Comparison of ENCODE assay signal across 24 cellular contexts in the genomic region with DNA sequence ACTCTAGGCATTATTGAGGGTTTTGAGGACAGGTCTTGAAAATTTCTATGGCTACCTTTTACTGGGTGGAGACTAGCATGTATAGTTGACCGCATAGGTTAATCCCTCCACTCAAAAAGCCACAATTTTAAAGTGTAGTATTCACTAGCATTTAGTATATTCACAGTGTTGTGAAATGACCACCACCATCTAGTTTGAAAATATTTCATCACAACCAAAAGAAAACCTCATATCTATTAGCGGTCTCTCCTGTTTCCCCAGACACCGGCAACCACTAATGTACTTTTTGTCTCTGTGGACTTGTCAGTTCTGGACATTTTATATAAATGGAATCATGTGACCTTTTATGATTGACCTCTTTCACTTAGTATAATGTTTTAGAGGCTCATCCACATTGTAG.
"Had no signal": no experiment of that assay in that cellular context is flagged by ENCODE, and none has a peak within 500 bp of the region (broad histone marks: within the 10 kb centered on the region; RNA-seq: fewer than 3 reads in every experiment).

No MANE protein-coding gene starts in this region.

- H3K9me3 ChIP-seq: esophagus squamous epithelium, mucosa of descending colon, suprapubic skin had no signal

- H3K4me3 Mint-ChIP-seq: activated naive CD8-positive, alpha-beta T cell treated with anti-CD3 and anti-CD28 coated beads, Interleukin-2, amount 10 ng/mL, durations not matched to agents 7 days and 5 days; activated T-cell treated with anti-CD3 and anti-CD28 coated beads, Interleukin-2, amount 50 U/mL, for 72 hours; memory B cell; T-cell had no signal

- H3K27ac ChIP-seq: esophagus squamous epithelium, suprapubic skin had no signal

- H3K27me3 ChIP-seq: esophagus squamous epithelium, suprapubic skin had no signal

- H3K27ac Mint-ChIP-seq: activated naive CD8-positive, alpha-beta T cell treated with anti-CD3 and anti-CD28 coated beads, Interleukin-2, amount 10 ng/mL, durations not matched to agents 7 days and 5 days; activated T-cell treated with anti-CD3 and anti-CD28 coated beads, Interleukin-2, amount 50 U/mL, for 72 hours; memory B cell; progenitor cell of endocrine pancreas had no signal

- H3K36me3 ChIP-seq: suprapubic skin had no signal

- H3K4me1 ChIP-seq: esophagus squamous epithelium, suprapubic skin had no signal

- DNase-seq: activated CD4-positive, alpha-beta T cell treated with anti-CD3 and anti-CD28 coated beads for 1 hour; activated CD4-positive, alpha-beta T cell treated with anti-CD3 and anti-CD28 coated beads, Interleukin-2, amount 50 U/mL, for 48 hours; activated CD8-positive, alpha-beta memory T cell treated with anti-CD3 and anti-CD28 coated beads, Interleukin-2, amount 50 U/mL, for 4 hours; activated naive CD8-positive, alpha-beta T cell treated with anti-CD3 and anti-CD28 coated beads, Interleukin-2, amount 10 ng/mL, durations not matched to agents 7 days and 5 days; activated T-cell treated with anti-CD3 and anti-CD28 coated beads, Interleukin-2, amount 50 U/mL, for 72 hours; aorta; cortex of kidney; effector CD4-positive, alpha-beta T cell; esophagus squamous epithelium; hippocampal formation; left ventricle myocardium superior; mucosa of descending colon; naive thymus-derived CD8-positive, alpha-beta T cell; nucleus accumbens; right cardiac atrium; stimulated activated CD4-positive, alpha-beta T cell treated with anti-CD3 and anti-CD28 coated beads, Interleukin-15, amount 100 ng/mL, for 24 hours; stimulated activated CD4-positive, alpha-beta T cell treated with anti-CD3 and anti-CD28 coated beads, Interleukin-4, amount 100 ng/mL, for 1 hour; stimulated activated naive CD8-positive, alpha-beta T cell treated with anti-CD3 and anti-CD28 coated beads, Interleukin-15, Interleukin-2, amounts not matched to agents 100 U/mL and 50 U/mL, for 24 hours; T-cell; T1000 had no signal

- H3K9me3 Mint-ChIP-seq: activated naive CD8-positive, alpha-beta T cell treated with anti-CD3 and anti-CD28 coated beads, Interleukin-2, amount 10 ng/mL, durations not matched to agents 7 days and 5 days; activated T-cell treated with anti-CD3 and anti-CD28 coated beads, Interleukin-2, amount 50 U/mL, for 72 hours; memory B cell; T-cell had no signal

- ATAC-seq: activated T-cell treated with anti-CD3 and anti-CD28 coated beads, Interleukin-2, amount 50 U/mL, for 72 hours; left ventricle myocardium superior; mucosa of descending colon; naive thymus-derived CD8-positive, alpha-beta T cell; right cardiac atrium; stimulated activated naive CD8-positive, alpha-beta T cell treated with anti-CD3 and anti-CD28 coated beads, Interleukin-15, Interleukin-2, amounts not matched to agents 100 U/mL and 50 U/mL, for 24 hours; T-cell had no signal

- H3K4me3 ChIP-seq: esophagus squamous epithelium, mucosa of descending colon, skin epidermis, suprapubic skin had no signal
